ENCODE assay signal across 1 cellular context in genomic region chr2:230919240-230919639, GRCh38.
TF ChIP-seq lines count a peak whose summit lies in the region.

No MANE protein-coding gene starts in this region.

TF ChIP-seq in GM12878, 131 proteins besides CTCF, POLR2A, EP300 and RAD21:
- TF ChIP-seq SUZ12 (IDR thresholded peaks at IDR 0.05; ENCODE audit: unreplicated experiment) (no peak), MXI1 (IDR thresholded peaks at IDR 0.05; ENCODE audit: low read depth, low read length) (no peak), DPF2 (IDR thresholded peaks at IDR 0.05) (no peak)
